In the genomic region with DNA sequence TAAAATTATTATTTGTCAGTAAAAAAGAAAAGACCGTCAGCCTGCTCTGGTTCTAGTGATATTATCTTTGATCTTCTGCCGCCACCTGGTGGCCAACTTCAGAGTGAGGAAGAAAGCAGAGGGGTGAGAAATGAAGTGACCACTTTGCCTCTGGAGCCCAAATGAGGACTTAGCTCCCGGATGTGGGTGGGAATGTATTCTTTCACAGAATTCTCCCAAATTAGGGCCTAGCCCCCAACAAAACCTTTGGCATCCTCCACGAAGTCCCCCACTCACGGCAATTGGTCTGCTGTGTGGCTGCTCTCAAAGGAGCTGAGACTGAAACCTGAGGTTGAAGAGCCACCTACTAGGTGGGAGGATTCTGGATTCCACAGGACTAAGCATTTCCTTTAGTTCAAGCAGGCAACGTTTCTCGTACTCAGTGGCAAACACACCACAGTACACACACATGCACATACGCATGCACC, we compare ENCODE assay signal across 8 cellular contexts. TPM values are rescaled to one million over a fixed set of nuclear protein-coding genes. Genes with fewer than 3 reads are reported as not detected.
DNase-seq lines count a peak whose midpoint lies in the region; ATAC-seq and TF ChIP-seq lines count a peak whose summit lies in the region.

No MANE protein-coding gene starts in this region.

- peak; percentile 75 for TF ChIP-seq CTCF in RWPE1 (conservative IDR thresholded peaks at IDR 0.05; ENCODE audit: low read depth)
- TF ChIP-seq CTCF in fibroblast of the aortic adventitia (IDR thresholded peaks at IDR 0.05; ENCODE audit: insufficient read depth, low read length) = peak; percentile 73

- H3K27ac ChIP-seq in KOPT-K1 (ENCODE audit: low read depth, low read length, poor library complexity, severe bottlenecking) = peak overlapping the region; percentile 38
- no peak overlapping the region for H3K27ac ChIP-seq in RWPE1

- no peaks in the 10 kb centered on the region for H3K36me3 ChIP-seq in KOPT-K1 (ENCODE audit: insufficient read depth, low read length)

- POLR2A ChIA-PET in RWPE1 (lab: Yijun Ruan, JAX; ENCODE audit: low non-redundant PET) = no interaction called here

- ATAC-seq in GM19023 (IDR thresholded peaks at IDR 0.05; ENCODE audit: unreplicated experiment) = peak; percentile 35

- CTCF ChIA-PET in RWPE1 (lab: Yijun Ruan, JAX) = interaction anchor here (0.6 to 1.4 kb wide), 8 partner anchors 15 to 884 kb away, joined by 3 to 7 read pairs (median 3); a partner anchor contains a TSS

- peak; percentile 85 for DNase-seq in Ammon's horn (ENCODE audit: low spot score)
- peak; percentile 54 for DNase-seq in RWPE1 (ENCODE audit: low spot score)
- peak; percentile 69 for DNase-seq in activated T-helper 1 cell treated with anti-CD3 and anti-CD28 coated beads, Interleukin-2, amount 50 U/mL, for 16 hours (ENCODE audit: low read depth in 1 of 2, low spot score in 1 of 2)
- DNase-seq in fibroblast of the aortic adventitia (ENCODE audit: low read depth) = peak; percentile 81
- DNase-seq in nucleus accumbens (lab: John Stamatoyannopoulos, UW) = peak in 46 of 56 donors; percentile 4 to 92 (median 48)
- peak; percentile 92 for DNase-seq in superior temporal gyrus (ENCODE audit: extremely low spot score)

- no peaks in the 10 kb centered on the region for H3K9me3 ChIP-seq in KOPT-K1 (ENCODE audit: insufficient read depth, low read length, poor library complexity, severe bottlenecking)

- peak overlapping the region; percentile 37 for H3K4me3 ChIP-seq in fibroblast of the aortic adventitia (ENCODE audit: low read depth, low read length)

RNA-seq across cellular contexts. Expression of a gene that starts 4.9 kb away (rescaled TPM):
- 13.6 and 17.7 TPM in 2 replicates for total RNA-seq in fibroblast of the aortic adventitia (ENCODE audit: low replicate concordance)
